ENCODE assay signal across 16 cellular contexts in genomic region chr4:144360394-144360793, GRCh38.
"Had no signal": no experiment of that assay in that cellular context is flagged by ENCODE, and none has a peak within 500 bp of the region (broad histone marks: within the 10 kb centered on the region; RNA-seq: fewer than 3 reads in every experiment).

No MANE protein-coding gene starts in this region.

- H3K9me3 Mint-ChIP-seq: mesothelial cell of epicardium; stimulated activated memory B cell treated with anti-CD40 and anti-IgM and Interleukin-4, amounts not matched to agents 10 μg/mL and 1 μg/mL and 100 μg/mL, for 72 hours had no signal

- H3K27ac Mint-ChIP-seq: memory B cell; mesothelial cell of epicardium; natural killer cell; stimulated activated memory B cell treated with anti-CD40 and anti-IgM and Interleukin-4, amounts not matched to agents 10 μg/mL and 1 μg/mL and 100 μg/mL, for 72 hours had no signal

- H3K4me1 Mint-ChIP-seq: memory B cell had no signal

- ATAC-seq: gastroesophageal sphincter; left cardiac atrium; lower lobe of right lung; natural killer cell; sciatic nerve; stimulated activated memory B cell treated with anti-CD40 and anti-IgM and Interleukin-4, amounts not matched to agents 10 μg/mL and 1 μg/mL and 100 μg/mL, for 72 hours had no signal

- H3K4me3 Mint-ChIP-seq: memory B cell; mesothelial cell of epicardium; natural killer cell; neural crest cell; stimulated activated memory B cell treated with anti-CD40 and anti-IgM and Interleukin-4, amounts not matched to agents 10 μg/mL and 1 μg/mL and 100 μg/mL, for 72 hours had no signal

- H3K27ac ChIP-seq: esophagus squamous epithelium, gastroesophageal sphincter, left ventricle myocardium inferior, lower lobe of right lung had no signal

- H3K27me3 ChIP-seq: esophagus squamous epithelium, gastroesophageal sphincter had no signal

- H3K36me3 ChIP-seq: esophagus squamous epithelium, gastroesophageal sphincter, left ventricle myocardium inferior, lower lobe of right lung had no signal

- H3K4me1 ChIP-seq: esophagus squamous epithelium, gastroesophageal sphincter, left ventricle myocardium inferior had no signal

- H3K36me3 Mint-ChIP-seq: memory B cell; mesothelial cell of epicardium; natural killer cell; stimulated activated memory B cell treated with anti-CD40 and anti-IgM and Interleukin-4, amounts not matched to agents 10 μg/mL and 1 μg/mL and 100 μg/mL, for 72 hours had no signal

- DNase-seq: effector memory CD4-positive, alpha-beta T cell; esophagus squamous epithelium; foreskin fibroblast; glutamatergic neuron; left cardiac atrium; left ventricle myocardium inferior; lower lobe of right lung; natural killer cell; posterior cingulate gyrus; stimulated activated CD4-positive, alpha-beta T cell treated with anti-CD3 and anti-CD28 coated beads, Interleukin-4, amount 100 ng/mL, for 1 hour had no signal

- H3K9me3 ChIP-seq: esophagus squamous epithelium, gastroesophageal sphincter, left ventricle myocardium inferior, lower lobe of right lung had no signal

- H3K4me3 ChIP-seq: esophagus squamous epithelium, gastroesophageal sphincter, left ventricle myocardium inferior, lower lobe of right lung had no signal
